In the genomic region with DNA sequence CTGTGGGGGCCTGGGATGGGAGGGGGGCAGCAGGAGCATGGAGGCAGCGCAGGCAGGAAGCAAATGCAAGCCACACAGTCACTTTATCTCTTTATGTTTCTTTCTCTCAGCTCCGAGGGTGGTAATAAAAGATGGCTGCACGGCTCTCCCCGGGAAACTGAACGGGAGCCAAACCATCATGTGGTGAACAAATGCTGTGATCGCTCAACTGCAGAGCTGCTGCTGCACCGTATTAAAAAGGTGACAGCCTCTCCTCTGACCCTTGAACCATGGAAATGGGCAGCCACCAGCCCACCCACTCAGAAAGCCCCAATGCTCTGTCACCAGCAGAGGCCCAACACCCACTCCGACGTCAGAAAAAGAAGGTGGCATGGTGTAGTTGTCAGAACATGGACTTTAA, we compare ENCODE assay signal across 27 cellular contexts.
DNase-seq lines count a peak whose midpoint lies in the region; ATAC-seq and TF ChIP-seq lines count a peak whose summit lies in the region.
"Had no signal": no experiment of that assay in that cellular context is flagged by ENCODE, and none has a peak within 500 bp of the region (broad histone marks: within the 10 kb centered on the region; RNA-seq: fewer than 3 reads in every experiment).

No MANE protein-coding gene starts in this region.

- H3K4me2 ChIP-seq in osteoblast (ENCODE audit: insufficient read depth, low read length): no peak overlapping the region

- no peaks in the 10 kb centered on the region for H3K79me2 ChIP-seq in osteoblast (ENCODE audit: insufficient read depth, low read length)

- no peaks in the 10 kb centered on the region for H3K4me1 ChIP-seq in osteoblast (ENCODE audit: insufficient read depth, low read length)
- H3K4me1 ChIP-seq: body of pancreas, HAP-1, psoas muscle had no signal

- H3K36me3 ChIP-seq in osteoblast (ENCODE audit: insufficient read depth, low read length): no peaks in the 10 kb centered on the region
- H3K36me3 ChIP-seq: gastroesophageal sphincter, HAP-1, Peyer's patch had no signal

- DNase-seq in DMS 273 (lab: John Stamatoyannopoulos, UW; ENCODE audit: unreplicated experiment): peak; percentile 15
- DNase-seq in DMS 273 treated with DMSO at 0.1 percent for 48 hours (lab: John Stamatoyannopoulos, UW): no peak
- DNase-seq in M059J (ENCODE audit: low read depth): peak; percentile 2
- peak; percentile 61 for DNase-seq in choroid plexus epithelial cell (ENCODE audit: low read depth)
- DNase-seq in osteoblast (ENCODE audit: insufficient read length, low spot score, missing footprints): peak; percentile 4
- no peak for DNase-seq in NCI-H748 treated with DMSO at 0.1 percent for 48 hours (lab: John Stamatoyannopoulos, UW)
- DNase-seq in GM20000 (ENCODE audit: low spot score): no peak
- no peak for DNase-seq in Right ventricle myocardium superior
- DNase-seq: activated CD4-positive, alpha-beta T cell treated with anti-CD3 and anti-CD28 coated beads for 1 hour; activated gamma-delta T cell treated with Interleukin-2 at 50 U/mL for 16 hours; activated naive CD8-positive, alpha-beta T cell treated with anti-CD3 and anti-CD28 coated beads, Interleukin-2, amount 50 U/mL, for 24 hours; AML-193; body of pancreas; effector memory CD8-positive, alpha-beta T cell; Kasumi-1; mucosa of descending colon; NCI-H1048; NCI-H2081; NCI-H446 treated with DMSO at 0.1 percent for 48 hours; Peyer's patch; psoas muscle; stimulated activated CD4-positive, alpha-beta T cell treated with anti-CD3 and anti-CD28 coated beads, Interleukin-1b, Interleukin-23, amount 100 ng/mL, for 48 hours had no signal

- no peak overlapping the region for H3K4me3 ChIP-seq in choroid plexus epithelial cell (ENCODE audit: low read depth, low read length)
- H3K4me3 ChIP-seq in osteoblast (ENCODE audit: insufficient read depth, low read length): no peak overlapping the region
- H3K4me3 ChIP-seq: body of pancreas, gastroesophageal sphincter, HAP-1, mucosa of descending colon, Peyer's patch, psoas muscle, skin epidermis had no signal

- H3K27ac ChIP-seq in osteoblast (ENCODE audit: low read depth, low read length): no peak overlapping the region
- H3K27ac ChIP-seq: 22Rv1, body of pancreas, gastroesophageal sphincter, Peyer's patch, psoas muscle, skin epidermis had no signal

- ATAC-seq in Right ventricle myocardium superior (ENCODE audit: poor library complexity): no peak
- ATAC-seq: activated naive CD8-positive, alpha-beta T cell treated with anti-CD3 and anti-CD28 coated beads, Interleukin-2, amount 50 U/mL, for 24 hours; body of pancreas; effector memory CD8-positive, alpha-beta T cell; esophagus mucosa; gastroesophageal sphincter; mucosa of descending colon; psoas muscle had no signal

- H4K20me1 ChIP-seq in osteoblast (ENCODE audit: insufficient read depth, low read length): no peaks in the 10 kb centered on the region

- TF ChIP-seq CTCF in choroid plexus epithelial cell (conservative IDR thresholded peaks at IDR 0.05; ENCODE audit: low read depth, low read length) (no peak), osteoblast (IDR thresholded peaks at IDR 0.05; ENCODE audit: extremely low read depth, low read depth, low read length) (no peak), GM20000 (IDR thresholded peaks at IDR 0.05; ENCODE audit: extremely low read depth, missing control alignments) (no peak)

- peak overlapping the region; percentile 51 for H2AFZ ChIP-seq in osteoblast (ENCODE audit: low read length)

- intact Hi-C loops in Right ventricle myocardium superior (cut with DNase I): no loop called here

- peaks cover 8% of the 10 kb centered on the region for H3K9me3 ChIP-seq in osteoblast (ENCODE audit: low read depth, low read length)
- H3K9me3 ChIP-seq: HAP-1, Peyer's patch, psoas muscle had no signal

- peaks cover 10% of the 10 kb centered on the region for H3K27me3 ChIP-seq in osteoblast (ENCODE audit: insufficient read depth, low read length)
- H3K27me3 ChIP-seq: gastroesophageal sphincter, Peyer's patch had no signal

Comparison
In these comparisons a context has a peak if more than half of its experiments do, and no peak if none do; other contexts are left out.
1. DNase-seq: peak in DMS 273 (single experiment), M059J (single experiment), choroid plexus epithelial cell (single experiment) and osteoblast (single experiment); none in DMS 273 treated with DMSO at 0.1 percent for 48 hours (single experiment), NCI-H748 treated with DMSO at 0.1 percent for 48 hours (single experiment), GM20000 (single experiment) and Right ventricle myocardium superior (single experiment).